Comparison of ENCODE assay signal across 8 cellular contexts in genomic region chr17:75325827-75326586, GRCh38. TPM values are rescaled to one million over a fixed set of nuclear protein-coding genes. Genes with fewer than 3 reads are reported as not detected.
DNase-seq lines count a peak whose midpoint lies in the region; ATAC-seq, FAIRE-seq and TF ChIP-seq lines count a peak whose summit lies in the region.

No MANE protein-coding gene starts in this region.

- H2BK15ac ChIP-seq in mesendoderm (replicated peaks; ENCODE audit: low read depth): no peak overlapping the region

- H4K8ac ChIP-seq in mesendoderm (ENCODE audit: low read depth, low read length): no peak overlapping the region

- ATAC-seq in GM12878 (no peak), GM21526 (IDR thresholded peaks at IDR 0.05; ENCODE audit: low FRiP score, unreplicated experiment) (no peak)

- H3K23ac ChIP-seq in mesendoderm (ENCODE audit: low read length): peak overlapping the region; percentile 4

- TF ChIP-seq POLR2A in GM12878 (IDR thresholded peaks at IDR 0.05; ENCODE audit: low read depth, low read length): no peak

- DNase-seq in KG1 (lab: John Stamatoyannopoulos, UW) (peak; percentile 51), GM12878 (ENCODE audit: low read depth, low spot score) (no peak), mesendoderm (peak; percentile 51), D341Med (ENCODE audit: low spot score) (no peak), SKM-1 treated with dmso at 0.1 percent for 144 hours (lab: John Stamatoyannopoulos, UW; ENCODE audit: unreplicated experiment) (no peak)
- DNase-seq in activated CD4-positive, CD25-positive, alpha-beta regulatory T cell (lab: John Stamatoyannopoulos, UW): no peak

- no peak overlapping the region for H4K5ac ChIP-seq in mesendoderm (ENCODE audit: low read length)

- RAD21 ChIA-PET in GM12878 (lab: Charles Lee; ENCODE audit: unreplicated experiment): interaction anchor here (0.9 to 16.3 kb wide), 11 partner anchors 12 to 87 kb away, joined by 3 to 364 read pairs (median 5); partner anchors contain the start of genes GRB2 and SLC25A19

- CTCF ChIA-PET in GM12878 (lab: Yijun Ruan, JAX): interaction anchor here (0.9 to 13.8 kb wide), 9 partner anchors 16 to 125 kb away, joined by 3 to 182 read pairs (median 4); partner anchors contain the start of gene GRB2

- peaks cover 5% of the 10 kb centered on the region for H3K79me1 ChIP-seq in mesendoderm (ENCODE audit: low read length)

- no peak for TF ChIP-seq EP300 in GM12878 (IDR thresholded peaks at IDR 0.05; ENCODE audit: borderline replicate concordance in 1 of 2, control insufficient read depth in 1 of 2, low read depth in 2 of 2, low read length in 2 of 2)

- H2BK120ac ChIP-seq in mesendoderm (ENCODE audit: low read depth, low read length): no peak overlapping the region

- POLR2A ChIA-PET in GM12878 (lab: Charles Lee): interaction anchor here (0.6 to 2.4 kb wide), 14 partner anchors 9 to 83 kb away, joined by 3 to 13 read pairs (median 5); partner anchors contain the start of gene SLC25A19

- WGBS in GM12878 (ENCODE audit: insufficient coverage, insufficient replicate concordance, low lambda C conversion rate, missing lambda C conversion rate): 54% methylated on average over 12 of the region's 12 CpGs
- no CpG with 5 or more reads among the region's 12 CpGs for WGBS in mesendoderm (ENCODE audit: extremely low coverage, insufficient coverage, low lambda C conversion rate)

- SMC1A ChIA-PET in GM12878 (lab: Charles Lee; ENCODE audit: uncharacterized antibody, unreplicated experiment): interaction anchor here (0.9 to 8.7 kb wide), 9 partner anchors 13 to 82 kb away, joined by 3 to 115 read pairs (median 4); partner anchors contain the start of genes GGA3, MRPS7 and SLC25A19

- H3K79me2 ChIP-seq in GM12878 (ENCODE audit: control insufficient read depth, insufficient read depth, low read length) (peaks cover 56% of the 10 kb centered on the region), mesendoderm (ENCODE audit: control insufficient read depth, insufficient read depth, low read length) (peaks cover 3% of the 10 kb centered on the region)

- TF ChIP-seq CTCF in GM12878 (IDR thresholded peaks at IDR 0.05 in 2 of 3, conservative IDR thresholded peaks at IDR 0.05 in 1 of 3; ENCODE audit: control insufficient read depth in 2 of 3, extremely low read depth in 1 of 3, insufficient read depth in 1 of 3, low read depth in 3 of 3, low read length in 3 of 3): no peak; a peak in 1 of 6 replicates

- TF ChIP-seq RAD21 in GM12878 (IDR thresholded peaks at IDR 0.05; ENCODE audit: insufficient read depth, low read depth, low read length): peak; percentile 34; the same call in 1 of the 2 replicates

- H3K4ac ChIP-seq in mesendoderm (ENCODE audit: low read depth, low read length): no peak overlapping the region

- peak overlapping the region; percentile 89 for H3K4me2 ChIP-seq in BLaER1
- peak overlapping the region; percentile 35; the same call in 1 of the 2 replicates for H3K4me2 ChIP-seq in GM12878 (ENCODE audit: control insufficient read depth, insufficient read depth)
- H3K4me2 ChIP-seq in mesendoderm (ENCODE audit: low read length): no peak overlapping the region

- FAIRE-seq in GM12878 (lab: Jason Lieb, UNC): no peak

- H4K20me1 ChIP-seq in BLaER1: peaks cover 6% of the 10 kb centered on the region; the same call in 1 of the 2 replicates
- peaks cover 3% of the 10 kb centered on the region; the same call in 1 of the 2 replicates for H4K20me1 ChIP-seq in GM12878 (ENCODE audit: control insufficient read depth, insufficient read depth)

- H2AFZ ChIP-seq in GM12878 (ENCODE audit: control insufficient read depth, low read depth, low read length): no peak overlapping the region

- H3K27me3 ChIP-seq in BLaER1: no peaks in the 10 kb centered on the region
- H3K27me3 ChIP-seq in GM12878 (replicated peaks in 1 of 2; ENCODE audit: control insufficient read depth in 2 of 2, insufficient read depth in 2 of 2, low read length in 1 of 2): no peaks in the 10 kb centered on the region
- H3K27me3 ChIP-seq in mesendoderm (ENCODE audit: insufficient read depth, low read length, poor library complexity): no peaks in the 10 kb centered on the region

- in situ Hi-C loops in GM12878 (cut with MboI): no loop called here

- no peak overlapping the region for H3K18ac ChIP-seq in mesendoderm (ENCODE audit: low read length)

- H3K9me3 ChIP-seq in BLaER1 (no peaks in the 10 kb centered on the region), GM12878 (replicated peaks; ENCODE audit: control insufficient read depth, insufficient read depth, low read length) (no peaks in the 10 kb centered on the region)

- no peak overlapping the region for H2BK5ac ChIP-seq in mesendoderm (ENCODE audit: low read length)

- no TSS peak for BruUV-seq in GM12878 (replicated peaks; lab: Mats Ljungman, UMichigan)

- peaks cover 65% of the 10 kb centered on the region for H3K36me3 ChIP-seq in BLaER1
- peaks cover 21 to 33% of the 10 kb centered on the region in 2 experiments for H3K36me3 ChIP-seq in GM12878 (ENCODE audit: control insufficient read depth in 2 of 2, insufficient read depth in 2 of 2, low read length in 1 of 2)
- peaks cover 6% of the 10 kb centered on the region for H3K36me3 ChIP-seq in mesendoderm (ENCODE audit: control insufficient read depth, insufficient read depth, low read length)

- H3K27ac ChIP-seq in BLaER1 (peak overlapping the region; percentile 86), GM12878 (ENCODE audit: control insufficient read depth, insufficient read depth) (peak overlapping the region; percentile 64), mesendoderm (ENCODE audit: low read depth, low read length) (no peak overlapping the region)

- no peak overlapping the region for H2AK5ac ChIP-seq in mesendoderm (ENCODE audit: low read length)

- peak overlapping the region; percentile 31 for H3K56ac ChIP-seq in mesendoderm (ENCODE audit: low read length)

- H3K4me1 ChIP-seq in BLaER1: peaks cover 79% of the 10 kb centered on the region
- peaks cover 34% of the 10 kb centered on the region for H3K4me1 ChIP-seq in GM12878 (ENCODE audit: control insufficient read depth, insufficient read depth, low read length)
- H3K4me1 ChIP-seq in mesendoderm (ENCODE audit: control insufficient read depth, low read depth, low read length): peaks cover 3% of the 10 kb centered on the region

- peak overlapping the region; percentile 71 for H3K9ac ChIP-seq in BLaER1
- no peak overlapping the region for H3K9ac ChIP-seq in GM12878 (ENCODE audit: control insufficient read depth, insufficient read depth, low read length)
- no peak overlapping the region for H3K9ac ChIP-seq in mesendoderm (ENCODE audit: low read length)

- peak overlapping the region; percentile 47 for H3K4me3 ChIP-seq in BLaER1
- H3K4me3 ChIP-seq in GM12878: no peak overlapping the region
- no peak overlapping the region for H3K4me3 ChIP-seq in mesendoderm (ENCODE audit: low read length)

- intact Hi-C loops in GM12878 (cut with micrococcal nuclease; ENCODE audit: unreplicated experiment): no loop called here

TF ChIP-seq in GM12878, 131 proteins besides CTCF, POLR2A, EP300 and RAD21:
- TF ChIP-seq RUNX3 (IDR thresholded peaks at IDR 0.05; ENCODE audit: low read length) (peak; percentile 26; the same call in 1 of the 2 replicates), EED (IDR thresholded peaks at IDR 0.05; ENCODE audit: low read depth) (peak; percentile 39; the same call in 1 of the 2 replicates), SP1 (IDR thresholded peaks at IDR 0.05; ENCODE audit: low read depth, low read length) (no peak)

RNA-seq across cellular contexts. Expression of gene SLC25A19, which starts 36.8 kb away (rescaled TPM):
- total RNA-seq in GM12878 (2013; cell fraction: nucleolus; rRNA removed): 89.0 and 97.1 TPM in 2 replicates
- 55.6 and 58.3 TPM in 2 replicates for total RNA-seq in GM12878 (2014; rRNA removed)
- total RNA-seq in GM12878 (2014; rRNA removed; fragmentation: Illumina TruSeq; extraction: Trizol): 39.7 and 49.1 TPM in 2 replicates
- 59.6 and 60.6 TPM in 2 replicates for total RNA-seq in GM12878 (2021)
- polyA plus RNA-seq in GM12878 (2011; ENCODE audit: low read depth): 19.4 TPM
- 28.3 and 39.2 TPM in 2 replicates for polyA plus RNA-seq in GM12878 (2011; rRNA removed)
- 62.0 and 77.9 TPM in 2 replicates for polyA plus RNA-seq in GM12878 (2011; cell fraction: cytosol; rRNA removed)
- polyA plus RNA-seq in GM12878 (2011; cell fraction: nucleus; rRNA removed): 63.2 and 65.7 TPM in 2 replicates
- 31.7 and 40.1 TPM in 2 replicates for polyA plus RNA-seq in GM12878 (2012)
- 24.1 and 45.5 TPM in 2 replicates for polyA plus RNA-seq in GM12878 (2014; fragmentation: Illumina TruSeq; extraction: Trizol)
- 10 to 100 TPM; 32.9 to 43.1 TPM for polyA plus RNA-seq in GM12878 (2014; fragmentation: Nextera tagmentation; extraction: Ambion mirVana)
- 68.5 and 69.4 TPM in 2 replicates for polyA plus RNA-seq in GM12878 (2014; rRNA removed)
- polyA plus RNA-seq in GM12878 (2016; fragmentation: Nextera tagmentation; extraction: Ambion mirVana): 10 to 100 TPM; 77.0 to 91.6 TPM
- 27.9 and 43.7 TPM in 2 replicates for polyA minus RNA-seq in GM12878 (2011; rRNA and poly(A)+ RNA removed)
- 16.3 and 17.8 TPM in 2 replicates for polyA minus RNA-seq in GM12878 (2011; cell fraction: cytosol; rRNA and poly(A)+ RNA removed)
- 19.6 and 37.5 TPM in 2 replicates for polyA minus RNA-seq in GM12878 (2011; cell fraction: nucleus; rRNA and poly(A)+ RNA removed)
- 25.8 TPM for polyA plus RNA-seq in mesendoderm (2013, experiment 1 of 2)
- 28.6 TPM for polyA plus RNA-seq in mesendoderm (2013, experiment 2 of 2)

RNA-seq across cellular contexts. Expression of gene MIF4GD, which starts 55.0 kb away (rescaled TPM):
- 10.9 and 13.8 TPM in 2 replicates for total RNA-seq in GM12878 (2013; cell fraction: nucleolus; rRNA removed)
- 43.9 and 44.3 TPM in 2 replicates for total RNA-seq in GM12878 (2014; rRNA removed)
- total RNA-seq in GM12878 (2014; rRNA removed; fragmentation: Illumina TruSeq; extraction: Trizol): 22.8 and 23.4 TPM in 2 replicates
- total RNA-seq in GM12878 (2021): 40.0 and 45.6 TPM in 2 replicates
- polyA plus RNA-seq in GM12878 (2011; ENCODE audit: low read depth): 30.0 TPM
- 49.8 and 66.1 TPM in 2 replicates for polyA plus RNA-seq in GM12878 (2011; rRNA removed)
- 94.7 and 108 TPM in 2 replicates for polyA plus RNA-seq in GM12878 (2011; cell fraction: cytosol; rRNA removed)
- 65.0 and 80.8 TPM in 2 replicates for polyA plus RNA-seq in GM12878 (2011; cell fraction: nucleus; rRNA removed)
- polyA plus RNA-seq in GM12878 (2012): 33.3 and 39.1 TPM in 2 replicates
- 20.4 and 42.0 TPM in 2 replicates for polyA plus RNA-seq in GM12878 (2014; fragmentation: Illumina TruSeq; extraction: Trizol)
- 10 to 100 TPM; 94.7 to 96.2 TPM for polyA plus RNA-seq in GM12878 (2014; fragmentation: Nextera tagmentation; extraction: Ambion mirVana)
- polyA plus RNA-seq in GM12878 (2014; rRNA removed): 49.6 and 57.0 TPM in 2 replicates
- polyA plus RNA-seq in GM12878 (2016; fragmentation: Nextera tagmentation; extraction: Ambion mirVana): 10 to 100 TPM; 63.3 to 69.4 TPM
- polyA minus RNA-seq in GM12878 (2011; rRNA and poly(A)+ RNA removed): 47.0 and 62.1 TPM in 2 replicates
- polyA minus RNA-seq in GM12878 (2011; cell fraction: cytosol; rRNA and poly(A)+ RNA removed): 17.5 and 19.3 TPM in 2 replicates
- 10.2 and 17.5 TPM in 2 replicates for polyA minus RNA-seq in GM12878 (2011; cell fraction: nucleus; rRNA and poly(A)+ RNA removed)
- polyA plus RNA-seq in mesendoderm (2013, experiment 1 of 2): 7.8 TPM
- polyA plus RNA-seq in mesendoderm (2013, experiment 2 of 2): 8.2 TPM

Comparison
In these comparisons a context has a peak if more than half of its experiments do, and no peak if none do; other contexts are left out.
1. DNase-seq: peak in KG1 (single experiment) and mesendoderm (single experiment); none in GM12878 (single experiment), D341Med (single experiment), SKM-1 treated with dmso at 0.1 percent for 144 hours (single experiment) and activated CD4-positive, CD25-positive, alpha-beta regulatory T cell (0 of 4).